22 cellular contexts compared by ENCODE assay signal in genomic region chr12:84038241-84038640, GRCh38.
"Had no signal": no experiment of that assay in that cellular context is flagged by ENCODE, and none has a peak within 500 bp of the region (broad histone marks: within the 10 kb centered on the region; RNA-seq: fewer than 3 reads in every experiment).

No MANE protein-coding gene starts in this region.

- H3K36me3 ChIP-seq: adrenal gland, vagina had no signal

- H3K4me3 ChIP-seq: adrenal gland, hepatocyte, testis, vagina had no signal

- H3K79me2 ChIP-seq: hepatocyte had no signal

- H3K4me2 ChIP-seq: hepatocyte had no signal

- DNase-seq: activated CD4-positive, alpha-beta T cell treated with anti-CD3 and anti-CD28 coated beads, Interleukin-2, amount 50 U/mL, for 4 hours; activated CD8-positive, alpha-beta memory T cell treated with anti-CD3 and anti-CD28 coated beads for 24 hours; activated CD8-positive, alpha-beta memory T cell treated with anti-CD3 and anti-CD28 coated beads, Interleukin-2, amount 50 U/mL, for 4 hours; activated naive CD4-positive, alpha-beta T cell; activated T-cell treated with anti-CD3 and anti-CD28 coated beads, Interleukin-2, amount 50 U/mL, for 24 hours; adrenal gland; cerebellar nuclear complex; cortex of kidney; erythroblast; foreskin melanocyte; left cardiac atrium; occipital lobe; posterior cingulate gyrus; small intestine; stimulated activated CD4-positive, alpha-beta T cell treated with anti-CD3 and anti-CD28 coated beads, Interleukin-15, amount 100 ng/mL, for 24 hours; stimulated activated CD8-positive, alpha-beta memory T cell treated with anti-CD3 and anti-CD28 coated beads, Interleukin-4, amount 100 ng/mL, for 48 hours; stimulated activated naive B cell treated with anti-CD40 and anti-IgM and Interleukin-4, amounts not matched to agents 10 μg/mL and 1 μg/mL and 100 μg/mL, for 72 hours; testis had no signal

- ATAC-seq: activated T-helper 17 cell treated with anti-CD3 and anti-CD28 coated beads, Interleukin-2, amount 50 U/mL, for 72 hours; left cardiac atrium; sciatic nerve; stimulated activated naive B cell treated with anti-CD40 and anti-IgM and Interleukin-4, amounts not matched to agents 10 μg/mL and 1 μg/mL and 100 μg/mL, for 72 hours had no signal

- H3K9me3 ChIP-seq: adrenal gland, testis, vagina had no signal

- H3K4me1 ChIP-seq: adrenal gland, testis, vagina had no signal

- H3K27ac ChIP-seq: adrenal gland, hepatocyte, testis, vagina had no signal

- H3K27me3 ChIP-seq: adrenal gland, hepatocyte, testis, vagina had no signal
